8 cellular contexts compared by ENCODE assay signal in the genomic region with DNA sequence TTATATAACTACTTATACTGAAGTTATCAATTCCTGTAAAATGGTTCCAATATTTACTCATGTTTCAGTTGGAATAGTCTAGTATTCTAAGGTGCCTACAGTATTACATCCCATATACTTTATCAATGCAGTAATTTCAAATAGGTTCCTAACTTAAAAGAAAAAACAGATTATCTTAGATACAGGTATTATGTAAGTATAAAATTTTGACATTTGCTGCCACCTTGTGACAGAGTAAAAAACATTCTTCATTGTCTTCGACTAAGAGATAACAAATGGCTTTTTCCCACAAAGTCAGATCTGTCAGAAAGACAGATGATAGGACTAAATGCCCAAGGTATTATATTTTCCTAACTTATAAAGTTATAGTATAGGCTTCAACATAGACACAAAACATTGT.
DNase-seq lines count a peak whose midpoint lies in the region; ATAC-seq, FAIRE-seq and TF ChIP-seq lines count a peak whose summit lies in the region.

No MANE protein-coding gene starts in this region.

- H3K4me2 ChIP-seq in OCI-LY3 (ENCODE audit: low read length) (no peak overlapping the region), fibroblast of lung (ENCODE audit: extremely low read depth, insufficient read depth, low read length) (no peak overlapping the region)

- peaks cover 13% of the 10 kb centered on the region for H3K9me3 Mint-ChIP-seq in stimulated activated memory B cell treated with anti-CD40 and anti-IgM and Interleukin-4, amounts not matched to agents 10 μg/mL and 1 μg/mL and 100 μg/mL, for 72 hours

- H3K9ac ChIP-seq in OCI-LY3 (ENCODE audit: low read length), result no peak overlapping the region
- H3K9ac ChIP-seq in fibroblast of lung (ENCODE audit: insufficient read depth, low read length), result no peak overlapping the region

- FAIRE-seq in A204.1 (lab: Jason Lieb, UNC) (peak; percentile 87), G401.6 (lab: Jason Lieb, UNC) (peak; percentile 82)

- H3K27ac ChIP-seq in OCI-LY3 (ENCODE audit: low read length) (no peak overlapping the region), fibroblast of lung (ENCODE audit: insufficient read depth, low read length) (no peak overlapping the region)

- H3K27me3 ChIP-seq in OCI-LY3 (ENCODE audit: low read depth, low read length) (no peaks in the 10 kb centered on the region), fibroblast of lung (ENCODE audit: control insufficient read depth, insufficient read depth, low read length) (no peaks in the 10 kb centered on the region)

- H3K27ac Mint-ChIP-seq in stimulated activated memory B cell treated with anti-CD40 and anti-IgM and Interleukin-4, amounts not matched to agents 10 μg/mL and 1 μg/mL and 100 μg/mL, for 72 hours, result no peak overlapping the region

- H3K4me1 ChIP-seq in OCI-LY3 (ENCODE audit: low read length) (no peaks in the 10 kb centered on the region), fibroblast of lung (ENCODE audit: control insufficient read depth, extremely low read depth, insufficient read depth, low read length) (no peaks in the 10 kb centered on the region)

- ATAC-seq in stimulated activated memory B cell treated with anti-CD40 and anti-IgM and Interleukin-4, amounts not matched to agents 10 μg/mL and 1 μg/mL and 100 μg/mL, for 72 hours, result no peak
- ATAC-seq in GM18868 (IDR thresholded peaks at IDR 0.05; ENCODE audit: unreplicated experiment), result no peak

- H3K36me3 ChIP-seq in OCI-LY3 (replicated peaks; ENCODE audit: low read depth, low read length), result no peaks in the 10 kb centered on the region
- no peaks in the 10 kb centered on the region for H3K36me3 ChIP-seq in fibroblast of lung (ENCODE audit: control insufficient read depth, insufficient read depth, low read length)

- H3K4me1 Mint-ChIP-seq in stimulated activated memory B cell treated with anti-CD40 and anti-IgM and Interleukin-4, amounts not matched to agents 10 μg/mL and 1 μg/mL and 100 μg/mL, for 72 hours, result no peaks in the 10 kb centered on the region

- DNase-seq in fibroblast of lung (ENCODE audit: low read depth in 2 of 2) (peak; percentile 40 to 71), stromal cell of bone marrow (ENCODE audit: low read depth) (peak; percentile 30), NCI-H187 (lab: John Stamatoyannopoulos, UW) (no peak)

- peaks cover 42% of the 10 kb centered on the region for H3K36me3 Mint-ChIP-seq in stimulated activated memory B cell treated with anti-CD40 and anti-IgM and Interleukin-4, amounts not matched to agents 10 μg/mL and 1 μg/mL and 100 μg/mL, for 72 hours

- H2AFZ ChIP-seq in OCI-LY3 (ENCODE audit: low read depth, low read length) (no peak overlapping the region), fibroblast of lung (ENCODE audit: low read length) (no peak overlapping the region)

- peak; percentile 65 for TF ChIP-seq CTCF in OCI-LY3 (IDR thresholded peaks at IDR 0.05; ENCODE audit: low read depth, low read length)
- no peak for TF ChIP-seq CTCF in fibroblast of lung (conservative IDR thresholded peaks at IDR 0.05 in 1 of 2, IDR thresholded peaks at IDR 0.05 in 1 of 2; ENCODE audit: low read depth in 1 of 2, low read length in 2 of 2)

- H3K79me2 ChIP-seq in OCI-LY3 (ENCODE audit: low read length) (no peaks in the 10 kb centered on the region), fibroblast of lung (ENCODE audit: control insufficient read depth, insufficient read depth, low read length) (no peaks in the 10 kb centered on the region)

- H3K4me3 ChIP-seq in OCI-LY3 (ENCODE audit: low read length) (no peak overlapping the region), fibroblast of lung (replicated peaks in 1 of 4; ENCODE audit: control extremely low read depth in 1 of 4, insufficient read depth in 1 of 4, low read depth in 3 of 4, low read length in 4 of 4) (no peak overlapping the region)

- no peaks in the 10 kb centered on the region for H3K9me3 ChIP-seq in OCI-LY3 (ENCODE audit: insufficient read depth, low read length)
- H3K9me3 ChIP-seq in fibroblast of lung (ENCODE audit: control insufficient read depth, insufficient read depth, low read depth, low read length), result no peaks in the 10 kb centered on the region

- H4K20me1 ChIP-seq in OCI-LY3 (ENCODE audit: insufficient read depth, low read length) (no peaks in the 10 kb centered on the region), fibroblast of lung (ENCODE audit: control insufficient read depth, extremely low read depth, insufficient read depth, low read length) (no peaks in the 10 kb centered on the region)

- H3K27me3 Mint-ChIP-seq in stimulated activated memory B cell treated with anti-CD40 and anti-IgM and Interleukin-4, amounts not matched to agents 10 μg/mL and 1 μg/mL and 100 μg/mL, for 72 hours, result no peaks in the 10 kb centered on the region

- H3K4me3 Mint-ChIP-seq in stimulated activated memory B cell treated with anti-CD40 and anti-IgM and Interleukin-4, amounts not matched to agents 10 μg/mL and 1 μg/mL and 100 μg/mL, for 72 hours, result no peak overlapping the region

Comparison
In these comparisons a context has a peak if more than half of its experiments do, and no peak if none do; other contexts are left out.
1. DNase-seq: peak in fibroblast of lung (2 of 2) and stromal cell of bone marrow (single experiment); none in NCI-H187 (0 of 2).